8 cellular contexts compared by ENCODE assay signal in genomic region chr9:91949293-91949945, GRCh38. TPM values are rescaled to one million over a fixed set of nuclear protein-coding genes. Genes with fewer than 3 reads are reported as not detected.
A peak's percentile ranks its signal among the peaks of the same experiment; 100 is the strongest.
DNase-seq lines count a peak whose midpoint lies in the region; ATAC-seq and TF ChIP-seq lines count a peak whose summit lies in the region.

No MANE protein-coding gene starts in this region.

- H3K9me3 ChIP-seq in PC-3 (ENCODE audit: low read length) = no peaks in the 10 kb centered on the region
- H3K9me3 ChIP-seq in Karpas-422 (ENCODE audit: low read length) = no peaks in the 10 kb centered on the region

- H3K27ac ChIP-seq in PC-3 (ENCODE audit: low read length) (no peak overlapping the region), Karpas-422 (ENCODE audit: low read length) (no peak overlapping the region)

- POLR2A ChIA-PET in PC-3 (lab: Charles Lee; ENCODE audit: unreplicated experiment) = no interaction called here

- H3K9ac ChIP-seq in PC-3 (ENCODE audit: low read length) (no peak overlapping the region), Karpas-422 (ENCODE audit: low read length) (no peak overlapping the region)

- H4K20me1 ChIP-seq in PC-3 (ENCODE audit: low read length) (no peaks in the 10 kb centered on the region), Karpas-422 (ENCODE audit: insufficient read depth, low read depth, low read length) (no peaks in the 10 kb centered on the region)

- no peaks in the 10 kb centered on the region for H3F3A ChIP-seq in PC-3 (ENCODE audit: low read length, unreplicated experiment)

- CTCF ChIA-PET in PC-3 (lab: Charles Lee) = no interaction called here

- ATAC-seq in PC-3 = no peak
- peak; percentile 28 for ATAC-seq in Right ventricle myocardium superior (ENCODE audit: poor library complexity)

- intact Hi-C loops in PC-3 (cut with micrococcal nuclease) (no loop called here), Right ventricle myocardium superior (cut with DNase I) (no loop called here)

- H3K36me3 ChIP-seq in PC-3 (ENCODE audit: low read depth, low read length) = no peaks in the 10 kb centered on the region
- no peaks in the 10 kb centered on the region for H3K36me3 ChIP-seq in Karpas-422 (ENCODE audit: insufficient read depth, low read length)

- H3K4me2 ChIP-seq in PC-3 (ENCODE audit: low read length) (peak overlapping the region; percentile 56; the same call in 1 of the 2 replicates), Karpas-422 (ENCODE audit: low read depth, low read length, poor library complexity, severe bottlenecking) (no peak overlapping the region)

- DNase-seq in GM03348 (ENCODE audit: low spot score) = peak; percentile 26
- DNase-seq in PC-3 = no peak
- DNase-seq in Right ventricle myocardium superior = no peak
- DNase-seq in retinal pigment epithelial cell (ENCODE audit: low read depth) = no peak
- DNase-seq in RKO (ENCODE audit: low spot score) = no peak
- DNase-seq in activated CD4-positive, CD25-positive, alpha-beta regulatory T cell treated with anti-CD3 and anti-CD28 coated beads, Interleukin-2, amount 50 U/mL, for 72 hours = no peak
- no peak for DNase-seq in HPDE6-E6E7 (ENCODE audit: extremely low spot score)
- no peak for DNase-seq in Karpas-422

- no TSS peak for BruUV-seq in PC-3 (replicated peaks; lab: Mats Ljungman, UMichigan)

- H3K27me3 ChIP-seq in PC-3 (ENCODE audit: low read length) = peaks cover 61% of the 10 kb centered on the region
- H3K27me3 ChIP-seq in Karpas-422 (ENCODE audit: low read length) = no peaks in the 10 kb centered on the region

- TF ChIP-seq CTCF in PC-3 (conservative IDR thresholded peaks at IDR 0.05; ENCODE audit: low read depth, low read length) = no peak
- TF ChIP-seq CTCF in retinal pigment epithelial cell (conservative IDR thresholded peaks at IDR 0.05; ENCODE audit: low read depth, low read length) = no peak

- H3K4me3 ChIP-seq in PC-3 (ENCODE audit: low read length) = no peak overlapping the region
- H3K4me3 ChIP-seq in retinal pigment epithelial cell (ENCODE audit: low read length) = peak overlapping the region; percentile 46
- no peak overlapping the region for H3K4me3 ChIP-seq in Karpas-422 (ENCODE audit: low read length)

- H2AFZ ChIP-seq in PC-3 (ENCODE audit: low read length) (no peak overlapping the region), Karpas-422 (ENCODE audit: low read length) (no peak overlapping the region)

- no peaks in the 10 kb centered on the region for H3K9me2 ChIP-seq in PC-3 (replicated peaks; ENCODE audit: low read length)
- H3K9me2 ChIP-seq in Karpas-422 (replicated peaks; ENCODE audit: insufficient read depth, low read length) = no peaks in the 10 kb centered on the region

- H3K4me1 ChIP-seq in PC-3 (ENCODE audit: insufficient read depth, low read length) (no peaks in the 10 kb centered on the region), Karpas-422 (ENCODE audit: low read length) (peaks cover 5% of the 10 kb centered on the region)

- no peaks in the 10 kb centered on the region for H3K79me2 ChIP-seq in PC-3 (ENCODE audit: low read length)
- H3K79me2 ChIP-seq in Karpas-422 (ENCODE audit: low read length) = no peaks in the 10 kb centered on the region

RNA-seq across cellular contexts. Expression of gene ROR2, which starts 0.6 kb away (rescaled TPM):
- total RNA-seq in PC-3 (2014; rRNA removed) = 0.23 TPM in 1 of 2 replicates, not detected in the other
- 0.43 TPM for total RNA-seq in Right ventricle myocardium superior
- not detected in 2 replicates for total RNA-seq in Karpas-422 (2014; rRNA removed; shearing (Covaris generic); ENCODE audit: low replicate concordance)
